Comparison of ENCODE assay signal across 9 cellular contexts in genomic region chr17:6660765-6661463, GRCh38. TPM values are rescaled to one million over a fixed set of nuclear protein-coding genes. Genes with fewer than 3 reads are reported as not detected.
DNase-seq lines count a peak whose midpoint lies in the region; ATAC-seq, FAIRE-seq and TF ChIP-seq lines count a peak whose summit lies in the region.
"Had no signal": no experiment of that assay in that cellular context is flagged by ENCODE, and none has a peak within 500 bp of the region (broad histone marks: within the 10 kb centered on the region; RNA-seq: fewer than 3 reads in every experiment).

No MANE protein-coding gene starts in this region.

- no peak for TF ChIP-seq RAD21 in K562 (CRISPR knock-in tag; conservative IDR thresholded peaks at IDR 0.05 in 1 of 2, IDR thresholded peaks at IDR 0.05 in 1 of 2)

- H3K36me3 Mint-ChIP-seq in activated T-cell treated with anti-CD3 and anti-CD28 coated beads, Interleukin-2, amount 50 U/mL, for 24 hours (ENCODE audit: low read depth), result peaks cover 3% of the 10 kb centered on the region

- no TSS peak for BruUV-seq in K562 (replicated peaks; lab: Mats Ljungman, UMichigan)

- H3K9me3 ChIP-seq in K562 (replicated peaks; ENCODE audit: control insufficient read depth, insufficient read depth, low read depth, low read length), result no peaks in the 10 kb centered on the region
- H3K9me3 ChIP-seq: esophagus squamous epithelium had no signal

- H3K27me3 Mint-ChIP-seq in activated T-cell treated with anti-CD3 and anti-CD28 coated beads, Interleukin-2, amount 50 U/mL, for 24 hours, result no peaks in the 10 kb centered on the region

- WGBS in K562 (ENCODE audit: insufficient coverage, low coverage, missing lambda C conversion rate), result 0% methylated on average over 8 of the region's 12 CpGs

- no peak overlapping the region for H3K4me2 ChIP-seq in K562 (ENCODE audit: insufficient read depth, low read length)

- H3K4me3 ChIP-seq in GM06990 (replicated peaks; ENCODE audit: low read depth, low read length) (peak overlapping the region; percentile 41), K562 (no peak overlapping the region)
- H3K4me3 ChIP-seq: esophagus squamous epithelium had no signal

- no peak for TF ChIP-seq POLR2A in K562 (conservative IDR thresholded peaks at IDR 0.05)

- no peaks in the 10 kb centered on the region for H3K36me3 ChIP-seq in GM06990 (ENCODE audit: control insufficient read depth, insufficient read depth, low read length)
- no peaks in the 10 kb centered on the region for H3K36me3 ChIP-seq in K562 (ENCODE audit: control insufficient read depth, insufficient read depth, low read length)
- H3K36me3 ChIP-seq: esophagus squamous epithelium had no signal

- H3K9me1 ChIP-seq in K562 (ENCODE audit: control insufficient read depth, insufficient read depth, low read length), result no peaks in the 10 kb centered on the region

- H3K79me2 ChIP-seq in K562 (ENCODE audit: control insufficient read depth, insufficient read depth, low read length), result no peaks in the 10 kb centered on the region

- no peak overlapping the region for H2AFZ ChIP-seq in K562 (ENCODE audit: low read depth, low read length)

- H3K27me3 ChIP-seq in GM06990 (replicated peaks; ENCODE audit: control insufficient read depth, insufficient read depth, low read length), result no peaks in the 10 kb centered on the region
- peaks cover 0 to 14% of the 10 kb centered on the region in 2 experiments; a peak in 3 of 5 replicates for H3K27me3 ChIP-seq in K562 (ENCODE audit: control insufficient read depth in 2 of 2, insufficient read depth in 2 of 2, low read length in 2 of 2)

- no peak for TF ChIP-seq CTCF in GM06990 (IDR thresholded peaks at IDR 0.05; ENCODE audit: insufficient read depth, low read length, poor library complexity, severe bottlenecking)
- no peak for TF ChIP-seq CTCF in K562 (IDR thresholded peaks at IDR 0.05 in 2 of 3, conservative IDR thresholded peaks at IDR 0.05 in 1 of 3; ENCODE audit: insufficient read depth in 2 of 3, low read depth in 1 of 3, low read length in 3 of 3)

- no peak overlapping the region for H3K4me3 Mint-ChIP-seq in activated T-cell treated with anti-CD3 and anti-CD28 coated beads, Interleukin-2, amount 50 U/mL, for 24 hours

- no peak overlapping the region for H3K9ac ChIP-seq in K562 (ENCODE audit: insufficient read depth in 1 of 2, low read depth in 2 of 2, low read length in 2 of 2)

- no peaks in the 10 kb centered on the region for H4K20me1 ChIP-seq in K562 (replicated peaks; ENCODE audit: control insufficient read depth, insufficient read depth, low read length)

- DNase-seq in GM06990 (ENCODE audit: extremely low read depth, insufficient read length) (peak; percentile 39), K562 (ENCODE audit: extremely low read depth in 1 of 4, low spot score in 3 of 4) (no peak)
- DNase-seq in activated effector memory CD4-positive, alpha-beta T cell treated with anti-CD3 and anti-CD28 coated beads, Interleukin-2, amount 50 U/mL, for 16 hours, result no peak
- DNase-seq in activated CD4-positive, CD25-positive, alpha-beta regulatory T cell (lab: John Stamatoyannopoulos, UW), result no peak
- DNase-seq in activated T-cell treated with anti-CD3 and anti-CD28 coated beads, Interleukin-2, amount 50 U/mL, for 24 hours, result no peak
- DNase-seq: esophagus squamous epithelium had no signal

- intact Hi-C loops in K562 (cut with micrococcal nuclease), result no loop called here

- no peak overlapping the region for H3K27ac ChIP-seq in K562 (ENCODE audit: extremely low read depth, low read depth, low read length)
- H3K27ac ChIP-seq: esophagus squamous epithelium had no signal

- no peak for FAIRE-seq in K562 (lab: Jason Lieb, UNC)

- CTCF ChIA-PET in K562 (lab: Yijun Ruan, JAX; ENCODE audit: low intra/inter-chr PET ratio), result no interaction called here

- no peaks in the 10 kb centered on the region for H3K9me3 Mint-ChIP-seq in activated T-cell treated with anti-CD3 and anti-CD28 coated beads, Interleukin-2, amount 50 U/mL, for 24 hours

- in situ Hi-C loops in K562 (cut with MboI), result no loop called here

- H3K4me1 Mint-ChIP-seq in activated T-cell treated with anti-CD3 and anti-CD28 coated beads, Interleukin-2, amount 50 U/mL, for 24 hours (ENCODE audit: low read depth), result peaks cover 32% of the 10 kb centered on the region

- H3K27ac Mint-ChIP-seq in activated T-cell treated with anti-CD3 and anti-CD28 coated beads, Interleukin-2, amount 50 U/mL, for 24 hours, result no peak overlapping the region

- POLR2A ChIA-PET in K562 (lab: Yijun Ruan, JAX), result interaction anchor here (0.5 to 1.5 kb wide), 6 partner anchors 13 to 1009 kb away, joined by 3 to 4 read pairs (median 3); no protein-coding TSS in a partner anchor

- no peak for TF ChIP-seq EP300 in K562 (IDR thresholded peaks at IDR 0.05; ENCODE audit: low read length)

- no peaks in the 10 kb centered on the region for H3K4me1 ChIP-seq in K562 (replicated peaks in 1 of 2; ENCODE audit: control insufficient read depth in 2 of 2, insufficient read depth in 2 of 2, low read length in 2 of 2)

- ATAC-seq in GM19452 (IDR thresholded peaks at IDR 0.05; ENCODE audit: unreplicated experiment), result peak; percentile 66
- ATAC-seq in HG03565 (IDR thresholded peaks at IDR 0.05; ENCODE audit: unreplicated experiment), result peak; percentile 74
- ATAC-seq in K562, result no peak
- no peak for ATAC-seq in GM18519 (IDR thresholded peaks at IDR 0.05; ENCODE audit: low FRiP score, unreplicated experiment)

RNA-seq across cellular contexts. Expression of gene C17orf100, which starts 9.4 kb away (rescaled TPM):
- total RNA-seq in K562 (2011; cell fraction: chromatin; rRNA removed; ENCODE audit: low replicate concordance), result 0.97 and 1.4 TPM in 2 replicates
- total RNA-seq in K562 (2011; cell fraction: nucleolus; rRNA removed), result 1.3 and 1.6 TPM in 2 replicates
- total RNA-seq in K562 (2011; cell fraction: nucleoplasm; rRNA removed), result 0.44 and 0.99 TPM in 2 replicates
- total RNA-seq in K562 (2014; rRNA removed) (0.14 and 1.2 TPM in 2 replicates), K562 (2014; rRNA removed; fragmentation: Illumina TruSeq; extraction: Trizol) (0.40 and 0.45 TPM in 2 replicates), K562 (2015; rRNA removed; fragmentation: Illumina TruSeq; extraction: Trizol) (0.43 and 0.49 TPM in 2 replicates), K562 (2021) (0.60 and 0.82 TPM in 2 replicates)
- polyA plus RNA-seq in K562 (2011; rRNA removed) (0.31 and 0.77 TPM in 2 replicates), K562 (2014; fragmentation: Illumina TruSeq; extraction: Trizol) (0.62 and 0.69 TPM in 2 replicates), K562 (2014; fragmentation: Nextera tagmentation; extraction: Ambion mirVana) (under 1 TPM; 0.04 to 0.11 TPM), K562 (2014; rRNA removed) (1.7 and 1.8 TPM in 2 replicates)
- polyA plus RNA-seq in K562 (2011; cell fraction: cytosol; rRNA removed), result 0.29 and 1.7 TPM in 2 replicates
- 0.52 and 1.00 TPM in 2 replicates for polyA plus RNA-seq in K562 (2011; cell fraction: nucleus; rRNA removed)
- 0.74 and 1.9 TPM in 2 replicates for polyA plus RNA-seq in K562 (2012)
- 0.21 and 0.42 TPM in 2 replicates for polyA minus RNA-seq in K562 (2011; rRNA and poly(A)+ RNA removed)
- polyA minus RNA-seq in K562 (2011; cell fraction: cytosol; rRNA and poly(A)+ RNA removed), result not detected in 2 replicates
- polyA minus RNA-seq in K562 (2011; cell fraction: nucleus; rRNA and poly(A)+ RNA removed), result 0.56 and 0.81 TPM in 2 replicates

RNA-seq across cellular contexts. Expression of gene MED31, which starts 9.5 kb away (rescaled TPM):
- total RNA-seq in K562 (2011; cell fraction: chromatin; rRNA removed; ENCODE audit: low replicate concordance), result 8.9 and 17.3 TPM in 2 replicates
- total RNA-seq in K562 (2011; cell fraction: nucleolus; rRNA removed), result 6.3 and 7.8 TPM in 2 replicates
- 13.3 and 16.6 TPM in 2 replicates for total RNA-seq in K562 (2011; cell fraction: nucleoplasm; rRNA removed)
- total RNA-seq in K562 (2014; rRNA removed) (6.4 and 10.5 TPM in 2 replicates), K562 (2014; rRNA removed; fragmentation: Illumina TruSeq; extraction: Trizol) (15.8 and 16.9 TPM in 2 replicates), K562 (2015; rRNA removed; fragmentation: Illumina TruSeq; extraction: Trizol) (13.7 and 14.6 TPM in 2 replicates), K562 (2021) (14.0 and 17.9 TPM in 2 replicates)
- polyA plus RNA-seq in K562 (2011; rRNA removed) (24.2 and 29.1 TPM in 2 replicates), K562 (2014; fragmentation: Illumina TruSeq; extraction: Trizol) (10.8 and 10.9 TPM in 2 replicates), K562 (2014; fragmentation: Nextera tagmentation; extraction: Ambion mirVana) (10 to 100 TPM; 35.7 to 39.9 TPM), K562 (2014; rRNA removed) (9.8 and 12.3 TPM in 2 replicates)
- polyA plus RNA-seq in K562 (2011; cell fraction: cytosol; rRNA removed), result 8.8 and 11.3 TPM in 2 replicates
- polyA plus RNA-seq in K562 (2011; cell fraction: nucleus; rRNA removed), result 9.9 and 13.1 TPM in 2 replicates
- 11.1 and 14.0 TPM in 2 replicates for polyA plus RNA-seq in K562 (2012)
- 7.6 and 8.9 TPM in 2 replicates for polyA minus RNA-seq in K562 (2011; rRNA and poly(A)+ RNA removed)
- 0.48 and 2.0 TPM in 2 replicates for polyA minus RNA-seq in K562 (2011; cell fraction: cytosol; rRNA and poly(A)+ RNA removed)
- polyA minus RNA-seq in K562 (2011; cell fraction: nucleus; rRNA and poly(A)+ RNA removed), result 11.4 and 18.2 TPM in 2 replicates

RNA-seq across cellular contexts. Expression of gene TXNDC17, which starts 20.1 kb away (rescaled TPM):
- 11.8 and 12.1 TPM in 2 replicates for total RNA-seq in K562 (2011; cell fraction: chromatin; rRNA removed; ENCODE audit: low replicate concordance)
- total RNA-seq in K562 (2011; cell fraction: nucleolus; rRNA removed), result 21.5 and 31.7 TPM in 2 replicates
- 21.9 and 22.7 TPM in 2 replicates for total RNA-seq in K562 (2011; cell fraction: nucleoplasm; rRNA removed)
- total RNA-seq in K562 (2014; rRNA removed), result 111 and 164 TPM in 2 replicates
- 141 and 144 TPM in 2 replicates for total RNA-seq in K562 (2014; rRNA removed; fragmentation: Illumina TruSeq; extraction: Trizol)
- total RNA-seq in K562 (2015; rRNA removed; fragmentation: Illumina TruSeq; extraction: Trizol), result 164 and 179 TPM in 2 replicates
- total RNA-seq in K562 (2021), result 108 and 126 TPM in 2 replicates
- polyA plus RNA-seq in K562 (2011; rRNA removed), result 244 and 357 TPM in 2 replicates
- polyA plus RNA-seq in K562 (2011; cell fraction: cytosol; rRNA removed), result 221 and 252 TPM in 2 replicates
- 78.2 and 87.1 TPM in 2 replicates for polyA plus RNA-seq in K562 (2011; cell fraction: nucleus; rRNA removed)
- 102 and 310 TPM in 2 replicates for polyA plus RNA-seq in K562 (2012)
- polyA plus RNA-seq in K562 (2014; fragmentation: Illumina TruSeq; extraction: Trizol), result 155 and 201 TPM in 2 replicates
- polyA plus RNA-seq in K562 (2014; fragmentation: Nextera tagmentation; extraction: Ambion mirVana), result 100 to 1,000 TPM; 758 to 759 TPM
- 236 and 245 TPM in 2 replicates for polyA plus RNA-seq in K562 (2014; rRNA removed)
- 48.5 and 52.5 TPM in 2 replicates for polyA minus RNA-seq in K562 (2011; rRNA and poly(A)+ RNA removed)
- 36.5 and 37.0 TPM in 2 replicates for polyA minus RNA-seq in K562 (2011; cell fraction: cytosol; rRNA and poly(A)+ RNA removed)
- polyA minus RNA-seq in K562 (2011; cell fraction: nucleus; rRNA and poly(A)+ RNA removed), result 14.8 and 22.0 TPM in 2 replicates

RNA-seq across cellular contexts. Expression of gene KIAA0753, which starts 20.4 kb away (rescaled TPM):
- total RNA-seq in K562 (2011; cell fraction: chromatin; rRNA removed; ENCODE audit: low replicate concordance), result 15.6 and 37.4 TPM in 2 replicates
- 8.7 and 12.4 TPM in 2 replicates for total RNA-seq in K562 (2011; cell fraction: nucleolus; rRNA removed)
- total RNA-seq in K562 (2011; cell fraction: nucleoplasm; rRNA removed), result 15.1 and 19.5 TPM in 2 replicates
- total RNA-seq in K562 (2014; rRNA removed), result 6.0 and 6.9 TPM in 2 replicates
- total RNA-seq in K562 (2014; rRNA removed; fragmentation: Illumina TruSeq; extraction: Trizol), result 7.6 and 9.3 TPM in 2 replicates
- total RNA-seq in K562 (2015; rRNA removed; fragmentation: Illumina TruSeq; extraction: Trizol), result 8.5 and 9.0 TPM in 2 replicates
- 6.2 and 7.4 TPM in 2 replicates for total RNA-seq in K562 (2021)
- 3.9 and 6.6 TPM in 2 replicates for polyA plus RNA-seq in K562 (2011; rRNA removed)
- 1.6 and 2.5 TPM in 2 replicates for polyA plus RNA-seq in K562 (2011; cell fraction: cytosol; rRNA removed)
- polyA plus RNA-seq in K562 (2011; cell fraction: nucleus; rRNA removed), result 15.2 and 20.1 TPM in 2 replicates
- 5.6 and 6.6 TPM in 2 replicates for polyA plus RNA-seq in K562 (2012)
- polyA plus RNA-seq in K562 (2014; fragmentation: Illumina TruSeq; extraction: Trizol), result 6.5 and 7.4 TPM in 2 replicates
- polyA plus RNA-seq in K562 (2014; fragmentation: Nextera tagmentation; extraction: Ambion mirVana), result 1 to 10 TPM; 2.0 to 3.4 TPM
- polyA plus RNA-seq in K562 (2014; rRNA removed), result 5.2 and 5.6 TPM in 2 replicates
- polyA minus RNA-seq in K562 (2011; rRNA and poly(A)+ RNA removed), result 5.4 and 5.6 TPM in 2 replicates
- polyA minus RNA-seq in K562 (2011; cell fraction: cytosol; rRNA and poly(A)+ RNA removed), result 1.9 and 6.6 TPM in 2 replicates
- polyA minus RNA-seq in K562 (2011; cell fraction: nucleus; rRNA and poly(A)+ RNA removed), result 10.4 and 14.4 TPM in 2 replicates

RNA-seq across cellular contexts. Expression of gene SLC13A5, which starts 52.3 kb away (rescaled TPM):
- not detected in 2 replicates for total RNA-seq in K562 (2011; cell fraction: chromatin; rRNA removed; ENCODE audit: low replicate concordance)
- not detected in 2 replicates for total RNA-seq in K562 (2011; cell fraction: nucleolus; rRNA removed)
- not detected in 2 replicates for total RNA-seq in K562 (2011; cell fraction: nucleoplasm; rRNA removed)
- not detected in 2 replicates for total RNA-seq in K562 (2014; rRNA removed)
- total RNA-seq in K562 (2014; rRNA removed; fragmentation: Illumina TruSeq; extraction: Trizol), result not detected in 2 replicates
- total RNA-seq in K562 (2015; rRNA removed; fragmentation: Illumina TruSeq; extraction: Trizol), result not detected in 2 replicates
- 0.04 and 0.09 TPM in 2 replicates for total RNA-seq in K562 (2021)
- 0.09 TPM in 1 of 2 replicates, not detected in the other for polyA plus RNA-seq in K562 (2011; rRNA removed)
- polyA plus RNA-seq in K562 (2011; cell fraction: cytosol; rRNA removed), result not detected in 2 replicates
- polyA plus RNA-seq in K562 (2011; cell fraction: nucleus; rRNA removed), result 0.01 TPM in 1 of 2 replicates, not detected in the other
- polyA plus RNA-seq in K562 (2012), result 0.15 TPM in 1 of 2 replicates, not detected in the other
- not detected in 2 replicates for polyA plus RNA-seq in K562 (2014; fragmentation: Illumina TruSeq; extraction: Trizol)
- not detected for polyA plus RNA-seq in K562 (2014; fragmentation: Nextera tagmentation; extraction: Ambion mirVana)
- polyA plus RNA-seq in K562 (2014; rRNA removed), result not detected in 2 replicates
- not detected in 2 replicates for polyA minus RNA-seq in K562 (2011; rRNA and poly(A)+ RNA removed)
- 3.8 TPM in 1 of 2 replicates, not detected in the other for polyA minus RNA-seq in K562 (2011; cell fraction: cytosol; rRNA and poly(A)+ RNA removed)
- polyA minus RNA-seq in K562 (2011; cell fraction: nucleus; rRNA and poly(A)+ RNA removed), result not detected in 2 replicates

Comparison
In these comparisons a context has a peak if more than half of its experiments do, and no peak if none do; other contexts are left out.
1. ATAC-seq: peak in GM19452 (single experiment) and HG03565 (single experiment); none in K562 (single experiment) and GM18519 (single experiment).